15 cellular contexts compared by ENCODE assay signal in the genomic region with DNA sequence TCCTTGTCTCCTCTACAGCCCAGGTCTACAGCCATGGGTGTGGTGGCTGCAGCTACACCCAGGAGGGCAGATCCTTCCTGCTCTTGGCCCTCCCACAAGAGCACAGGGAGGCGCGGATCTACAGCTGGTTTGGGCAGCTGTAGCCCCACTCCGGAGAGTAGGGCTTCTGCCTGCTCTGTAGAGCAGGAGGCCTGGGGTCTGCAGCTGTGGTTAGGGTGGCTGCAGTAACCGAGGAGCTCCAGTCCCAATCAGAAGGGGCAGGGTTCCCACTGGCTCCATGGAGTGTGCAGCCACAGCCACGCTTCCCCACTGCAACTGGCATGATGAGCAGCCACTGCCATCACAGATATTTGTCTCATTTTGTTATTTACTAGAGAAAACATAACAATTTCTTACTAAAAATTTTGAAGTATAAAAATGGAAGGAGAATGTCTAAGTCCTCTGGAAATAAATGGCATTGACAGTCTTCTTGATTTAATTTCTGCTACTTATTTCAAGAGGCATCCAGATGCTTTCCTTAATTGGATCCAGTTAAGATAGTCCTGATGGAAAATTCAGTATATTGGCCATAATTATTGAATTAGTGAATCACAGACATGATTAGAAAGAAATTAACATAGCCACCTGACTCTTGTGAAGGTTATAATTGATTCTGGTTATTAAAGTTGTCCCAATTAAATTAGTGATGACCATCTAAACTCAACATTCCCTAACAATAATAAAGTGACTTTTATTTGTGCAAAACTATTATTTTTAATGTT.
A peak's percentile ranks its signal among the peaks of the same experiment; 100 is the strongest.
DNase-seq lines count a peak whose midpoint lies in the region; ATAC-seq and TF ChIP-seq lines count a peak whose summit lies in the region.
"Had no signal": no experiment of that assay in that cellular context is flagged by ENCODE, and none has a peak within 500 bp of the region (broad histone marks: within the 10 kb centered on the region; RNA-seq: fewer than 3 reads in every experiment).

No MANE protein-coding gene starts in this region.

- no peak overlapping the region for H3K9ac ChIP-seq in neural progenitor cell

- no peak for TF ChIP-seq CTCF in BE2C (IDR thresholded peaks at IDR 0.05; ENCODE audit: low read depth, low read length)
- TF ChIP-seq CTCF in neural progenitor cell (IDR thresholded peaks at IDR 0.05): no peak

- H3K27me3 Mint-ChIP-seq in neural progenitor cell (ENCODE audit: insufficient read depth, low read depth): peaks cover 2% of the 10 kb centered on the region

- H3K4me2 ChIP-seq in neural progenitor cell: no peak overlapping the region
- H3K4me2 ChIP-seq: A549, GM23338 had no signal

- no peaks in the 10 kb centered on the region for H3K36me3 Mint-ChIP-seq in neural progenitor cell
- H3K36me3 Mint-ChIP-seq: CD14-positive monocyte; CD8-positive, alpha-beta memory T cell had no signal

- H3K9me3 Mint-ChIP-seq in neural progenitor cell: peaks cover 4% of the 10 kb centered on the region

- no peak overlapping the region for H3K4me3 Mint-ChIP-seq in neural progenitor cell
- H3K4me3 Mint-ChIP-seq: CD14-positive monocyte; CD8-positive, alpha-beta memory T cell; GM23338; H9 had no signal

- peaks cover 4% of the 10 kb centered on the region; the same call in 1 of the 2 replicates for H3K9me3 ChIP-seq in BE2C
- no peaks in the 10 kb centered on the region for H3K9me3 ChIP-seq in neural progenitor cell (ENCODE audit: low read depth)
- no peaks in the 10 kb centered on the region for H3K9me3 ChIP-seq in aorta (ENCODE audit: control insufficient read depth, low read length)
- H3K9me3 ChIP-seq: Caco-2 had no signal

- intact Hi-C loops in aorta (cut with DNase I): no loop called here
- intact Hi-C loops in left ventricle myocardium superior (cut with micrococcal nuclease): no loop called here

- no peaks in the 10 kb centered on the region for H3K4me1 Mint-ChIP-seq in neural progenitor cell
- H3K4me1 Mint-ChIP-seq: CD14-positive monocyte; CD8-positive, alpha-beta memory T cell; GM23338; H9 had no signal

- peak; percentile 83 for DNase-seq in BE2C
- DNase-seq in neural progenitor cell (ENCODE audit: low spot score): no peak
- no peak for DNase-seq in aorta
- DNase-seq in middle frontal gyrus (ENCODE audit: extremely low spot score, low spot score): no peak
- DNase-seq in left ventricle myocardium superior: no peak
- DNase-seq in activated CD4-positive, CD25-positive, alpha-beta regulatory T cell (lab: John Stamatoyannopoulos, UW): no peak
- DNase-seq: Caco-2; CD8-positive, alpha-beta memory T cell; DND-41; GDM1; H9 had no signal

- no peaks in the 10 kb centered on the region for H3K27me3 ChIP-seq in BE2C
- H3K27me3 ChIP-seq in neural progenitor cell: no peaks in the 10 kb centered on the region
- no peaks in the 10 kb centered on the region for H3K27me3 ChIP-seq in aorta (ENCODE audit: control insufficient read depth in 1 of 2, insufficient read depth in 2 of 2, low read length in 1 of 2)

- peaks cover 6% of the 10 kb centered on the region for H3K4me1 ChIP-seq in BE2C
- H3K4me1 ChIP-seq in neural progenitor cell: no peaks in the 10 kb centered on the region
- no peaks in the 10 kb centered on the region for H3K4me1 ChIP-seq in aorta (ENCODE audit: control insufficient read depth in 1 of 2, insufficient read depth in 2 of 2, low read length in 2 of 2)
- H3K4me1 ChIP-seq: A549, Caco-2 had no signal

- no peaks in the 10 kb centered on the region for H3K36me3 ChIP-seq in BE2C
- H3K36me3 ChIP-seq in neural progenitor cell: no peaks in the 10 kb centered on the region
- no peaks in the 10 kb centered on the region for H3K36me3 ChIP-seq in aorta (ENCODE audit: control insufficient read depth in 1 of 2, insufficient read depth in 2 of 2, low read length in 1 of 2)

- H3K27ac Mint-ChIP-seq in neural progenitor cell: no peak overlapping the region
- H3K27ac Mint-ChIP-seq: CD14-positive monocyte; CD8-positive, alpha-beta memory T cell; GM23338; H9 had no signal

- peak; percentile 56; the same call in 1 of the 3 replicates for ATAC-seq in SK-N-SH treated with all-trans-retinoic acid at 6 μM for 48 hours
- ATAC-seq in aorta (ENCODE audit: low FRiP score): peak; percentile 41
- ATAC-seq in left ventricle myocardium superior: no peak
- ATAC-seq: A549, GM23338 had no signal

- no peaks in the 10 kb centered on the region for H3K79me2 ChIP-seq in neural progenitor cell (ENCODE audit: low read depth)

- H3F3A ChIP-seq in neural progenitor cell (ENCODE audit: low read depth): no peaks in the 10 kb centered on the region

- H3K27ac ChIP-seq in neural progenitor cell: no peak overlapping the region
- H3K27ac ChIP-seq in aorta (ENCODE audit: low read depth in 1 of 2, low read length in 2 of 2): no peak overlapping the region
- H3K27ac ChIP-seq: A549 had no signal

- H4K20me1 ChIP-seq in neural progenitor cell (ENCODE audit: low read depth): no peaks in the 10 kb centered on the region

- H2AFZ ChIP-seq in neural progenitor cell (replicated peaks): peak overlapping the region; percentile 50
- H2AFZ ChIP-seq: GM23338 had no signal

- WGBS in aorta, 2 donors: 94 to 96% methylated on average over 5 of the region's 5 CpGs

- H3K4me3 ChIP-seq in BE2C (ENCODE audit: low read depth, low read length) (no peak overlapping the region), neural progenitor cell (no peak overlapping the region), aorta (ENCODE audit: low read length in 2 of 2) (no peak overlapping the region)
- H3K4me3 ChIP-seq: A549, GM23338 had no signal

TF ChIP-seq in SK-N-SH treated with all-trans-retinoic acid at 6 μM for 48 hours, 23 proteins besides CTCF, POLR2A, EP300 and RAD21 (continues in another document):
- TF ChIP-seq, protein P1, sequence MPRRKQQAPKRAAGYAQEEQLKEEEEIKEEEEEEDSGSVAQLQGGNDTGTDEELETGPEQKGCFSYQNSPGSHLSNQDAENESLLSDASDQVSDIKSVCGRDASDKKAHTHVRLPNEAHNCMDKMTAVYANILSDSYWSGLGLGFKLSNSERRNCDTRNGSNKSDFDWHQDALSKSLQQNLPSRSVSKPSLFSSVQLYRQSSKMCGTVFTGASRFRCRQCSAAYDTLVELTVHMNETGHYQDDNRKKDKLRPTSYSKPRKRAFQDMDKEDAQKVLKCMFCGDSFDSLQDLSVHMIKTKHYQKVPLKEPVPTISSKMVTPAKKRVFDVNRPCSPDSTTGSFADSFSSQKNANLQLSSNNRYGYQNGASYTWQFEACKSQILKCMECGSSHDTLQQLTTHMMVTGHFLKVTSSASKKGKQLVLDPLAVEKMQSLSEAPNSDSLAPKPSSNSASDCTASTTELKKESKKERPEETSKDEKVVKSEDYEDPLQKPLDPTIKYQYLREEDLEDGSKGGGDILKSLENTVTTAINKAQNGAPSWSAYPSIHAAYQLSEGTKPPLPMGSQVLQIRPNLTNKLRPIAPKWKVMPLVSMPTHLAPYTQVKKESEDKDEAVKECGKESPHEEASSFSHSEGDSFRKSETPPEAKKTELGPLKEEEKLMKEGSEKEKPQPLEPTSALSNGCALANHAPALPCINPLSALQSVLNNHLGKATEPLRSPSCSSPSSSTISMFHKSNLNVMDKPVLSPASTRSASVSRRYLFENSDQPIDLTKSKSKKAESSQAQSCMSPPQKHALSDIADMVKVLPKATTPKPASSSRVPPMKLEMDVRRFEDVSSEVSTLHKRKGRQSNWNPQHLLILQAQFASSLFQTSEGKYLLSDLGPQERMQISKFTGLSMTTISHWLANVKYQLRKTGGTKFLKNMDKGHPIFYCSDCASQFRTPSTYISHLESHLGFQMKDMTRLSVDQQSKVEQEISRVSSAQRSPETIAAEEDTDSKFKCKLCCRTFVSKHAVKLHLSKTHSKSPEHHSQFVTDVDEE (CRISPR knock-in tag; IDR thresholded peaks at IDR 0.05): no peak; the same call in none of the 2 replicates
- TF ChIP-seq ZFP30 (CRISPR knock-in tag; IDR thresholded peaks at IDR 0.05) (no peak), ZNF565 (CRISPR knock-in tag; conservative IDR thresholded peaks at IDR 0.05; ENCODE audit: low read depth) (no peak), ESRRG (CRISPR knock-in tag; IDR thresholded peaks at IDR 0.05) (no peak), ISL1 (CRISPR knock-in tag; IDR thresholded peaks at IDR 0.05) (peak; percentile 37; the same call in 1 of the 2 replicates), PPARA (CRISPR knock-in tag; IDR thresholded peaks at IDR 0.05; ENCODE audit: borderline replicate concordance) (no peak), GLIS3 (CRISPR knock-in tag; IDR thresholded peaks at IDR 0.05) (no peak), TOX (CRISPR knock-in tag; IDR thresholded peaks at IDR 0.05; ENCODE audit: borderline replicate concordance) (no peak), SNAI2 (CRISPR knock-in tag; IDR thresholded peaks at IDR 0.05) (no peak), BACH2 (CRISPR knock-in tag; IDR thresholded peaks at IDR 0.05; ENCODE audit: borderline replicate concordance) (no peak), ZC3H10 (CRISPR knock-in tag; IDR thresholded peaks at IDR 0.05) (no peak), ZFP3 (CRISPR knock-in tag; IDR thresholded peaks at IDR 0.05) (peak; percentile 93; the same call in 1 of the 2 replicates), OSR1 (CRISPR knock-in tag; IDR thresholded peaks at IDR 0.05) (no peak), ZNF8 (CRISPR knock-in tag; IDR thresholded peaks at IDR 0.05) (no peak)
- TF ChIP-seq, protein P2, sequence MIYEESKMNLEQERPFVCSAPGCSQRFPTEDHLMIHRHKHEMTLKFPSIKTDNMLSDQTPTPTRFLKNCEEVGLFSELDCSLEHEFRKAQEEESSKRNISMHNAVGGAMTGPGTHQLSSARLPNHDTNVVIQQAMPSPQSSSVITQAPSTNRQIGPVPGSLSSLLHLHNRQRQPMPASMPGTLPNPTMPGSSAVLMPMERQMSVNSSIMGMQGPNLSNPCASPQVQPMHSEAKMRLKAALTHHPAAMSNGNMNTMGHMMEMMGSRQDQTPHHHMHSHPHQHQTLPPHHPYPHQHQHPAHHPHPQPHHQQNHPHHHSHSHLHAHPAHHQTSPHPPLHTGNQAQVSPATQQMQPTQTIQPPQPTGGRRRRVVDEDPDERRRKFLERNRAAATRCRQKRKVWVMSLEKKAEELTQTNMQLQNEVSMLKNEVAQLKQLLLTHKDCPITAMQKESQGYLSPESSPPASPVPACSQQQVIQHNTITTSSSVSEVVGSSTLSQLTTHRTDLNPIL (CRISPR knock-in tag; IDR thresholded peaks at IDR 0.05; ENCODE audit: low read depth): no peak
